In the genomic region with DNA sequence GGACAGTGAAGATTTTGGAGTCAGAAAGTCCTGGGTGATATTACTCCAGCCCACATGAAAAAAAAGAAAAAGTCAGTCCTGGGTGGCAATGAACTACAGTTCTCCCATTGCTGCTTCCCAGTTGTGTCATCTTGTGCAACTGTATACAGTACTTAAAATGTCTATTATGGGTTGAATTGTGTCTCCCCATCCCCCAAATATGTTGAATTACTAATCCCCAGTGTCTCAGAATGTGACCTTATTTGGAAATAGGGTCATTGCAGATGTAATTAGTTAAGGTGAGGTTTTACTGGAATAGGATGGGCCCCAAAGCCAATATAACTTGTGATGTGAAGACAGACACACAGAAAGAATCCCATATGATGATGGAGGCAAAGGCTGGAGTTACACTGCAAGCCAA, we compare ENCODE assay signal across 21 cellular contexts. TPM values are rescaled to one million over a fixed set of nuclear protein-coding genes. Genes with fewer than 3 reads are reported as not detected.
A peak's percentile ranks its signal among the peaks of the same experiment; 100 is the strongest.
DNase-seq lines count a peak whose midpoint lies in the region; ATAC-seq and TF ChIP-seq lines count a peak whose summit lies in the region.
"Had no signal": no experiment of that assay in that cellular context is flagged by ENCODE, and none has a peak within 500 bp of the region (broad histone marks: within the 10 kb centered on the region; RNA-seq: fewer than 3 reads in every experiment).

No MANE protein-coding gene starts in this region.

- no peaks in the 10 kb centered on the region for H3K9me3 ChIP-seq in cardiac muscle cell (ENCODE audit: low read depth)
- no peaks in the 10 kb centered on the region for H3K9me3 ChIP-seq in upper lobe of right lung
- H3K9me3 ChIP-seq: A549, Caco-2, Peyer's patch, SJSA1 had no signal

- H3K4me3 ChIP-seq in cardiac muscle cell (no peak overlapping the region), fibroblast of mammary gland (ENCODE audit: control insufficient read depth, low read depth, low read length) (no peak overlapping the region), upper lobe of right lung (no peak overlapping the region)
- H3K4me3 ChIP-seq: A549, Peyer's patch, SJSA1 had no signal

- H3K36me3 Mint-ChIP-seq in HFFc6 (ENCODE audit: low read depth): peaks cover 31% of the 10 kb centered on the region

- H3K27ac ChIP-seq in cardiac muscle cell (peak overlapping the region; percentile 16), upper lobe of right lung (no peak overlapping the region)
- H3K27ac ChIP-seq: A549, Peyer's patch, SJSA1 had no signal

- peak overlapping the region; percentile 24; the same call in 1 of the 2 replicates for H3K27ac Mint-ChIP-seq in HFFc6

- no peak for DNase-seq in cardiac muscle cell (ENCODE audit: low read depth in 1 of 2, low spot score in 1 of 2)
- DNase-seq in left ventricle myocardium superior: no peak
- no peak for DNase-seq in HFFc6
- DNase-seq in fibroblast of mammary gland (ENCODE audit: low read depth): peak; percentile 30
- DNase-seq in NCI-H146 treated with DMSO at 0.1 percent for 48 hours (lab: John Stamatoyannopoulos, UW; ENCODE audit: unreplicated experiment): no peak
- DNase-seq in upper lobe of right lung: no peak
- DNase-seq: Caco-2; CD4-positive, CD25-positive, alpha-beta regulatory T cell; DND-41; KG1; NCI-H1105; NCI-H1694; NCI-H2081; NCI-H2171; NCI-H345; NCI-H524; NCI-H82; Peyer's patch had no signal

- H3K27me3 ChIP-seq in cardiac muscle cell (no peaks in the 10 kb centered on the region), upper lobe of right lung (no peaks in the 10 kb centered on the region)
- H3K27me3 ChIP-seq: Peyer's patch, SJSA1 had no signal

- H3K36me3 ChIP-seq in cardiac muscle cell (peaks cover 49% of the 10 kb centered on the region), upper lobe of right lung (peaks cover 97% of the 10 kb centered on the region)

- peaks cover 9% of the 10 kb centered on the region for H3K4me1 Mint-ChIP-seq in HFFc6 (ENCODE audit: low read depth)

- no peaks in the 10 kb centered on the region for H3K9me3 Mint-ChIP-seq in HFFc6
- H3K9me3 Mint-ChIP-seq: CD4-positive, CD25-positive, alpha-beta regulatory T cell had no signal

- ATAC-seq in left ventricle myocardium superior (no peak), HG03196 (IDR thresholded peaks at IDR 0.05; ENCODE audit: unreplicated experiment) (no peak), upper lobe of right lung (no peak)

- no peaks in the 10 kb centered on the region; the same call in 1 of the 2 replicates for H3K27me3 Mint-ChIP-seq in HFFc6 (ENCODE audit: insufficient read depth)
- H3K27me3 Mint-ChIP-seq: CD4-positive, CD25-positive, alpha-beta regulatory T cell had no signal

- TF ChIP-seq CTCF in cardiac muscle cell (IDR thresholded peaks at IDR 0.05; ENCODE audit: low read depth, low read length) (no peak), HFFc6 (IDR thresholded peaks at IDR 0.05) (no peak), fibroblast of mammary gland (conservative IDR thresholded peaks at IDR 0.05; ENCODE audit: control insufficient read depth, insufficient read depth, low read depth, low read length) (no peak), upper lobe of right lung (IDR thresholded peaks at IDR 0.05) (no peak)

- H3K4me1 ChIP-seq in cardiac muscle cell (ENCODE audit: low read depth): no peaks in the 10 kb centered on the region
- no peaks in the 10 kb centered on the region for H3K4me1 ChIP-seq in upper lobe of right lung
- H3K4me1 ChIP-seq: A549, Caco-2, Peyer's patch, SJSA1 had no signal

- intact Hi-C loops in left ventricle myocardium superior (cut with micrococcal nuclease) (no loop called here), upper lobe of right lung (cut with DNase I) (no loop called here)

- no peak overlapping the region for H3K4me3 Mint-ChIP-seq in HFFc6
- H3K4me3 Mint-ChIP-seq: CD4-positive, CD25-positive, alpha-beta regulatory T cell had no signal

RNA-seq across cellular contexts. Expression of a gene that starts 15.7 kb away (rescaled TPM):
- total RNA-seq in cardiac muscle cell (22.9 and 42.1 TPM in 2 replicates), left ventricle myocardium superior (22.3 TPM), upper lobe of right lung (58.6 TPM)
- 40.8 and 42.8 TPM in 2 replicates for polyA plus RNA-seq in cardiac muscle cell
- 10 to 100 TPM; 76.9 to 95.5 (median 88.8) TPM for total RNA-seq in HFFc6 (2021; fragmentation: NEBNext Ultra II Directional; extraction: Animal tissue kit (Norgen Biotek cat#: 25700))

RNA-seq across cellular contexts. Expression of a gene that starts 35.6 kb away (rescaled TPM):
- total RNA-seq in cardiac muscle cell: 29.2 and 41.1 TPM in 2 replicates
- 39.7 and 46.3 TPM in 2 replicates for polyA plus RNA-seq in cardiac muscle cell
- total RNA-seq in left ventricle myocardium superior: 29.0 TPM
- 10 to 100 TPM; 40.4 to 59.0 (median 53.5) TPM for total RNA-seq in HFFc6 (2021; fragmentation: NEBNext Ultra II Directional; extraction: Animal tissue kit (Norgen Biotek cat#: 25700))
- 54.7 TPM for total RNA-seq in upper lobe of right lung
